21 cellular contexts compared by ENCODE assay signal in genomic region chr14:104938960-104939359, GRCh38. TPM values are rescaled to one million over a fixed set of nuclear protein-coding genes. Genes with fewer than 3 reads are reported as not detected.
A peak's percentile ranks its signal among the peaks of the same experiment; 100 is the strongest.
DNase-seq lines count a peak whose midpoint lies in the region; ATAC-seq and TF ChIP-seq lines count a peak whose summit lies in the region.
"Had no signal": no experiment of that assay in that cellular context is flagged by ENCODE, and none has a peak within 500 bp of the region (broad histone marks: within the 10 kb centered on the region; RNA-seq: fewer than 3 reads in every experiment).

No MANE protein-coding gene starts in this region.

- CTCF ChIA-PET in RWPE1 (lab: Yijun Ruan, JAX): no interaction called here

- H3K27me3 ChIP-seq in RWPE2 (ENCODE audit: insufficient read depth, poor library complexity, severe bottlenecking) (no peaks in the 10 kb centered on the region), esophagus muscularis mucosa (no peaks in the 10 kb centered on the region)

- intact Hi-C loops in posterior vena cava (cut with DNase I): no loop called here
- intact Hi-C loops in esophagus muscularis mucosa (cut with DNase I): no loop called here

- TF ChIP-seq POLR2A in esophagus muscularis mucosa (IDR thresholded peaks at IDR 0.05; ENCODE audit: low read depth): no peak

- no peak for TF ChIP-seq CTCF in RWPE1 (conservative IDR thresholded peaks at IDR 0.05; ENCODE audit: low read depth)
- no peak for TF ChIP-seq CTCF in RWPE2 (IDR thresholded peaks at IDR 0.05; ENCODE audit: poor library complexity, severe bottlenecking)
- TF ChIP-seq CTCF in esophagus muscularis mucosa (IDR thresholded peaks at IDR 0.05): no peak

- TF ChIP-seq EP300 in esophagus muscularis mucosa (IDR thresholded peaks at IDR 0.05): no peak

- whole genome bisulfite sequencing in esophagus muscularis mucosa: 70% methylated on average over 1 of the region's 1 CpG

- H3K27ac ChIP-seq in RWPE1 (peak overlapping the region; percentile 26), RWPE2 (ENCODE audit: poor library complexity, severe bottlenecking) (no peak overlapping the region), esophagus muscularis mucosa (replicated peaks in 1 of 4) (no peak overlapping the region)

- POLR2A ChIA-PET in RWPE1 (lab: Yijun Ruan, JAX; ENCODE audit: low non-redundant PET): no interaction called here

- no peak overlapping the region for H3K4me3 ChIP-seq in RWPE2 (ENCODE audit: severe bottlenecking)
- H3K4me3 ChIP-seq in esophagus muscularis mucosa: no peak overlapping the region
- H3K4me3 ChIP-seq: HAP-1 had no signal

- ATAC-seq in RWPE2 (ENCODE audit: low read depth) (no peak), HG03280 (IDR thresholded peaks at IDR 0.05; ENCODE audit: unreplicated experiment) (no peak)

- H3K36me3 ChIP-seq in RWPE2 (ENCODE audit: low read depth): peaks cover 48% of the 10 kb centered on the region
- H3K36me3 ChIP-seq in esophagus muscularis mucosa: peaks cover 0 to 54% (median 39%) of the 10 kb centered on the region in 4 donors
- H3K36me3 ChIP-seq: HAP-1 had no signal

- no peak for DNase-seq in RWPE1 (ENCODE audit: low spot score)
- DNase-seq in RWPE2 (ENCODE audit: low spot score): peak; percentile 34
- DNase-seq in mesenteric fat pad (ENCODE audit: low spot score): peak; percentile 51
- peak; percentile 18 for DNase-seq in posterior vena cava (ENCODE audit: low spot score)
- DNase-seq in NCI-H446 (lab: John Stamatoyannopoulos, UW): no peak
- no peak for DNase-seq in esophagus muscularis mucosa (ENCODE audit: extremely low spot score)
- DNase-seq in ureter (ENCODE audit: low spot score): no peak
- DNase-seq: C1 segment of cervical spinal cord; Calu3; CD4-positive, alpha-beta memory T cell; COR-L47; DMS79 treated with DMSO at 0.1 percent for 48 hours; GF-D8; GOT3; HFFc6 had no signal

- no peaks in the 10 kb centered on the region for H3K4me1 ChIP-seq in RWPE2 (ENCODE audit: insufficient read depth, poor library complexity, severe bottlenecking)
- H3K4me1 ChIP-seq in esophagus muscularis mucosa: peaks cover 0 to 11% (median 6%) of the 10 kb centered on the region in 4 donors
- H3K4me1 ChIP-seq: HAP-1 had no signal

- H3K9me3 ChIP-seq in RWPE2 (ENCODE audit: severe bottlenecking) (no peaks in the 10 kb centered on the region), esophagus muscularis mucosa (no peaks in the 10 kb centered on the region)
- H3K9me3 ChIP-seq: HAP-1 had no signal

RNA-seq across cellular contexts. Expression of gene PLD4, which starts 14.3 kb away (rescaled TPM):
- total RNA-seq in mesenteric fat pad: 0.06 TPM
- under 1 TPM in 1 of 2 donors, not detected in 1; 0.24 TPM for total RNA-seq in posterior vena cava
- total RNA-seq in esophagus muscularis mucosa: under 1 TPM; under 0.01 to 0.50 (median 0.15) TPM
- 2.6 TPM for total RNA-seq in ureter
- total RNA-seq: A172; A673; CD4-positive, alpha-beta memory T cell; Daoy; G401 had no signal

RNA-seq across cellular contexts. Expression of gene AHNAK2, which starts 39.2 kb away (rescaled TPM):
- total RNA-seq in mesenteric fat pad (15.7 TPM), posterior vena cava (100 to 1,000 TPM; 242 to 274 TPM), esophagus muscularis mucosa (100 to 1,000 TPM in 3 of 4 donors, 10 to 100 TPM in 1; 95.3 to 277 (median 195) TPM), ureter (34.5 TPM)

RNA-seq across cellular contexts. Expression of gene CLBA1, which starts 46.6 kb away (rescaled TPM):
- total RNA-seq in mesenteric fat pad (2.8 TPM), posterior vena cava (1 to 10 TPM; 4.7 to 5.6 TPM), esophagus muscularis mucosa (1 to 10 TPM; 3.7 to 9.8 (median 6.7) TPM), ureter (17.3 TPM)

Comparison
In these comparisons a context has a peak if more than half of its experiments do, and no peak if none do; other contexts are left out.
1. DNase-seq: peak in RWPE2 (single experiment), mesenteric fat pad (single experiment) and posterior vena cava (single experiment); none in RWPE1 (single experiment), NCI-H446 (0 of 2), esophagus muscularis mucosa (single experiment) and ureter (single experiment).